8 cellular contexts compared by ENCODE assay signal in genomic region chr6:158793432-158793831, GRCh38. TPM values are rescaled to one million over a fixed set of nuclear protein-coding genes. Genes with fewer than 3 reads are reported as not detected.
DNase-seq lines count a peak whose midpoint lies in the region; ATAC-seq and TF ChIP-seq lines count a peak whose summit lies in the region.

No MANE protein-coding gene starts in this region.

- intact Hi-C loops in Right ventricle myocardium superior (cut with DNase I): no loop called here
- intact Hi-C loops in psoas muscle (cut with DNase I): no loop called here
- intact Hi-C loops in vagina (cut with DNase I): no loop called here

- no peak for DNase-seq in Right ventricle myocardium superior
- DNase-seq in right atrium auricular region (ENCODE audit: low spot score): no peak
- DNase-seq in epithelial cell of esophagus (ENCODE audit: low read depth): peak; percentile 72
- no peak for DNase-seq in psoas muscle
- no peak for DNase-seq in vagina (ENCODE audit: extremely low spot score in 2 of 2)

- no peak overlapping the region for H2AFZ ChIP-seq in OCI-LY1 (ENCODE audit: low read length)

- H3K4me1 ChIP-seq in right atrium auricular region (peaks cover 0 to 68% of the 10 kb centered on the region in 2 donors), OCI-LY1 (ENCODE audit: insufficient read depth, low read length, severe bottlenecking) (peaks cover 92% of the 10 kb centered on the region), psoas muscle (peaks cover 7% of the 10 kb centered on the region), vagina (peaks cover 20% of the 10 kb centered on the region)

- H3K36me3 ChIP-seq in right atrium auricular region (peaks cover 7% of the 10 kb centered on the region), OCI-LY1 (ENCODE audit: insufficient read depth, low read length) (peaks cover 79% of the 10 kb centered on the region), psoas muscle (ENCODE audit: insufficient read depth in 1 of 2, low read depth in 1 of 2) (peaks cover 0 to 6% of the 10 kb centered on the region in 2 donors), vagina (peaks cover 0 to 8% of the 10 kb centered on the region in 2 donors)

- H3K4me2 ChIP-seq in OCI-LY1 (ENCODE audit: low read length): peak overlapping the region; percentile 10; the same call in 1 of the 2 replicates

- no peaks in the 10 kb centered on the region for H3F3A ChIP-seq in OCI-LY1 (ENCODE audit: insufficient read depth, low read length)

- no peak for TF ChIP-seq POLR2A in vagina (IDR thresholded peaks at IDR 0.05)

- H3K27me3 ChIP-seq in right atrium auricular region (no peaks in the 10 kb centered on the region), OCI-LY1 (ENCODE audit: insufficient read depth, low read length) (no peaks in the 10 kb centered on the region), psoas muscle (ENCODE audit: insufficient read depth in 3 of 3, low read length in 2 of 3) (no peaks in the 10 kb centered on the region), vagina (no peaks in the 10 kb centered on the region)

- H3K4me3 ChIP-seq in right atrium auricular region: no peak overlapping the region
- no peak overlapping the region for H3K4me3 ChIP-seq in OCI-LY1 (ENCODE audit: low read depth, low read length, poor library complexity, severe bottlenecking)
- no peak overlapping the region for H3K4me3 ChIP-seq in epithelial cell of esophagus (ENCODE audit: low read length)
- H3K4me3 ChIP-seq in psoas muscle: no peak overlapping the region
- H3K4me3 ChIP-seq in vagina: no peak overlapping the region

- H3K9me2 ChIP-seq in OCI-LY1 (ENCODE audit: low read depth, low read length): no peaks in the 10 kb centered on the region

- peak in 1 of 2 donors; percentile 48 for TF ChIP-seq CTCF in right atrium auricular region (IDR thresholded peaks at IDR 0.05)
- peak; percentile 65 for TF ChIP-seq CTCF in OCI-LY1 (IDR thresholded peaks at IDR 0.05; ENCODE audit: low read length)
- TF ChIP-seq CTCF in epithelial cell of esophagus (IDR thresholded peaks at IDR 0.05; ENCODE audit: insufficient read depth, low read depth, low read length, missing control alignments): peak; percentile 52
- peak; percentile 31 for TF ChIP-seq CTCF in psoas muscle (IDR thresholded peaks at IDR 0.05)
- peak in 1 of 3 experiments; percentile 5 for TF ChIP-seq CTCF in vagina (IDR thresholded peaks at IDR 0.05)

- H3K9ac ChIP-seq in OCI-LY1 (ENCODE audit: low read length): no peak overlapping the region

- ATAC-seq in Right ventricle myocardium superior (ENCODE audit: poor library complexity): peak; percentile 33
- ATAC-seq in HG02588 (IDR thresholded peaks at IDR 0.05; ENCODE audit: unreplicated experiment): peak; percentile 72
- peak in 3 of 4 donors; percentile 79 to 85 (median 80) for ATAC-seq in psoas muscle
- ATAC-seq in GM21390 (IDR thresholded peaks at IDR 0.05; ENCODE audit: unreplicated experiment): no peak

- 0 out of 2 replicates have a peak, but pooled peaks cover 6% of the 10 kb centered on the region for H4K20me1 ChIP-seq in OCI-LY1 (ENCODE audit: insufficient read depth, low read length)

- H3K9me3 ChIP-seq in right atrium auricular region: no peaks in the 10 kb centered on the region
- no peaks in the 10 kb centered on the region for H3K9me3 ChIP-seq in OCI-LY1 (ENCODE audit: low read length)
- H3K9me3 ChIP-seq in psoas muscle: no peaks in the 10 kb centered on the region
- H3K9me3 ChIP-seq in vagina: no peaks in the 10 kb centered on the region

- no peak overlapping the region for H3K27ac ChIP-seq in right atrium auricular region
- H3K27ac ChIP-seq in OCI-LY1 (ENCODE audit: low read depth, low read length, poor library complexity, severe bottlenecking): peak overlapping the region; percentile 57
- no peak overlapping the region for H3K27ac ChIP-seq in psoas muscle
- no peak overlapping the region for H3K27ac ChIP-seq in vagina

- peaks cover 91% of the 10 kb centered on the region for H3K79me2 ChIP-seq in OCI-LY1 (ENCODE audit: insufficient read depth, low read length)

- 15 to 16% (median 15%) methylated on average over 1 of the region's 1 CpG for WGBS in psoas muscle, 3 donors

RNA-seq across cellular contexts. Expression of gene EZR, which starts 25.7 kb away (rescaled TPM):
- total RNA-seq in Right ventricle myocardium superior (197 TPM), right atrium auricular region (100 to 1,000 TPM; 161 to 197 TPM), psoas muscle (10 to 100 TPM; 25.9 to 61.7 (median 33.3) TPM), vagina (99.7 TPM)
- 10 to 100 TPM; 19.1 to 32.5 (median 30.9) TPM for polyA plus RNA-seq in psoas muscle
